18 cellular contexts compared by ENCODE assay signal in the genomic region with DNA sequence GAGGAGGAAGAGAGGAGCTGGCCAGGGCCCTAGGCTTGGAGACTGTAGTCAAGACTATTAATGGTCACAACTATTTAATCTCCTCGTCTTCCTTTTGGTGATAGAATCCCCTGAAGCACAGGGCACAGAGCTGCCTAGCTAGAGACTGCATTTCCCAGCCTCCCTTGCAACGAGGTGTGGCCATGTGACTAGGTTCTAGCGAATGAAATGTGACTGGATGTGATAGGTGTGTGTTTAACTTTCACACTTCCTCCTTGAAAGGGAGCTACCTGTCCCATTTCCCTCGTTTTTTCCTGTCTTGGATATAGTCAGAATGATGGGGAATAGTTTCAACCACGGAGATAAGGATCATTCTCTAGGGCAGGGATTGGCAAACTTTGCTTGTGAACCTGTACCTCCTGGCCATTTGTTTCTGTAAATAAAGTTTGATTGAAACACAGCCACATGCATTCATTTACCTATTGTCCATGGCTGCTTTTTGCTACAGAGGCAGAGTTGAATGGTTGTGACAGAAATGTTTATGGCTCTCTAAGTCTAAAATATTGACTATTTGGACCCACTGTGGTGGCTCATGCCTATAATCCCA.
DNase-seq lines count a peak whose midpoint lies in the region; ATAC-seq, FAIRE-seq and TF ChIP-seq lines count a peak whose summit lies in the region.
"Had no signal": no experiment of that assay in that cellular context is flagged by ENCODE, and none has a peak within 500 bp of the region (broad histone marks: within the 10 kb centered on the region; RNA-seq: fewer than 3 reads in every experiment).

No MANE protein-coding gene starts in this region.

- in situ Hi-C loops in IMR-90 (cut with MboI; ENCODE audit: low sequenced_read_pairs), result no loop called here
- in situ Hi-C loops in GM12878 (cut with MboI), result no loop called here

- dilution Hi-C loops in IMR-90 (cut with HindIII; ENCODE audit: low sequenced_read_pairs, unreplicated experiment), result no loop called here

- no peak overlapping the region for H2BK20ac ChIP-seq in IMR-90 (ENCODE audit: low read depth, low read length)

- H3K9me1 ChIP-seq in IMR-90 (ENCODE audit: insufficient read depth, low read length), result no peaks in the 10 kb centered on the region

- H3K79me1 ChIP-seq in IMR-90 (ENCODE audit: low read depth in 1 of 2, low read length in 2 of 2) (no peaks in the 10 kb centered on the region), mesendoderm (ENCODE audit: low read length) (no peaks in the 10 kb centered on the region)

- RAD21 ChIA-PET in GM12878 (lab: Charles Lee; ENCODE audit: unreplicated experiment), result no interaction called here

- H3K18ac ChIP-seq in IMR-90 (ENCODE audit: low read depth, low read length) (no peak overlapping the region), mesendoderm (ENCODE audit: low read length) (no peak overlapping the region)

- intact Hi-C loops in IMR-90 (cut with micrococcal nuclease), result loop anchor here (10.0 kb wide), 1 partner anchor 296 kb away; no protein-coding TSS in a partner anchor
- intact Hi-C loops in GM12878 (cut with micrococcal nuclease; ENCODE audit: unreplicated experiment), result no loop called here
- intact Hi-C loops in posterior cingulate gyrus (cut with DNase I), result no loop called here

- H3K36me3 ChIP-seq in IMR-90 (ENCODE audit: control insufficient read depth, insufficient read depth, low read length) (no peaks in the 10 kb centered on the region), GM12878 (ENCODE audit: control insufficient read depth in 2 of 2, insufficient read depth in 2 of 2, low read length in 1 of 2) (no peaks in the 10 kb centered on the region), mesendoderm (ENCODE audit: control insufficient read depth, insufficient read depth, low read length) (no peaks in the 10 kb centered on the region)
- H3K36me3 ChIP-seq: Peyer's patch had no signal

- H3K27ac ChIP-seq in IMR-90 (ENCODE audit: insufficient read depth, low read length), result no peak overlapping the region
- H3K27ac ChIP-seq in GM12878 (ENCODE audit: control insufficient read depth, insufficient read depth), result no peak overlapping the region
- no peak overlapping the region for H3K27ac ChIP-seq in mesendoderm (ENCODE audit: low read depth, low read length)
- H3K27ac ChIP-seq: Peyer's patch had no signal

- H3K79me2 ChIP-seq in GM12878 (ENCODE audit: control insufficient read depth, insufficient read depth, low read length) (no peaks in the 10 kb centered on the region), mesendoderm (ENCODE audit: control insufficient read depth, insufficient read depth, low read length) (no peaks in the 10 kb centered on the region)

- CTCF ChIA-PET in IMR-90 (lab: Yijun Ruan, JAX) (no interaction called here), GM12878 (lab: Yijun Ruan, JAX) (no interaction called here)

- no peak overlapping the region for H3K4ac ChIP-seq in IMR-90 (ENCODE audit: low read depth, low read length)
- H3K4ac ChIP-seq in mesendoderm (ENCODE audit: low read depth, low read length), result no peak overlapping the region

- H3K9me3 ChIP-seq in IMR-90 (ENCODE audit: control insufficient read depth, insufficient read depth, low read length), result no peaks in the 10 kb centered on the region
- no peaks in the 10 kb centered on the region for H3K9me3 ChIP-seq in GM12878 (replicated peaks; ENCODE audit: control insufficient read depth, insufficient read depth, low read length)
- H3K9me3 ChIP-seq: Peyer's patch had no signal

- SMC1A ChIA-PET in GM12878 (lab: Charles Lee; ENCODE audit: uncharacterized antibody, unreplicated experiment), result no interaction called here

- no peaks in the 10 kb centered on the region for H3K4me1 ChIP-seq in IMR-90 (ENCODE audit: control insufficient read depth, insufficient read depth, low read length)
- H3K4me1 ChIP-seq in GM12878 (ENCODE audit: control insufficient read depth, insufficient read depth, low read length), result no peaks in the 10 kb centered on the region
- no peaks in the 10 kb centered on the region for H3K4me1 ChIP-seq in mesendoderm (ENCODE audit: control insufficient read depth, low read depth, low read length)
- H3K4me1 ChIP-seq: Peyer's patch had no signal

- no peak overlapping the region for H3K14ac ChIP-seq in IMR-90 (replicated peaks; ENCODE audit: low read depth, low read length)

- no CpG with 5 or more reads among the region's 5 CpGs for WGBS in IMR-90 (ENCODE audit: extremely low coverage in 2 of 2, insufficient read length in 1 of 2), 2 experiments
- WGBS in GM12878 (ENCODE audit: insufficient coverage, insufficient replicate concordance, low lambda C conversion rate, missing lambda C conversion rate), result 2% methylated on average over 5 of the region's 5 CpGs
- no CpG with 5 or more reads among the region's 5 CpGs for WGBS in mesendoderm (ENCODE audit: extremely low coverage, insufficient coverage, low lambda C conversion rate)

- no peak for TF ChIP-seq EP300 in GM12878 (IDR thresholded peaks at IDR 0.05; ENCODE audit: borderline replicate concordance in 1 of 2, control insufficient read depth in 1 of 2, low read depth in 2 of 2, low read length in 2 of 2)

- H3K4me3 ChIP-seq in IMR-90 (ENCODE audit: insufficient read depth, low read depth, low read length), result no peak overlapping the region
- H3K4me3 ChIP-seq in GM12878, result no peak overlapping the region
- no peak overlapping the region for H3K4me3 ChIP-seq in mesendoderm (ENCODE audit: low read length)
- H3K4me3 ChIP-seq: Peyer's patch had no signal

- H3K23ac ChIP-seq in IMR-90 (ENCODE audit: low read depth, low read length), result no peak overlapping the region
- H3K23ac ChIP-seq in mesendoderm (ENCODE audit: low read length), result no peak overlapping the region

- FAIRE-seq in GM12878 (lab: Jason Lieb, UNC), result no peak
- FAIRE-seq: D721Med, H54 had no signal

- H3K4me2 ChIP-seq in IMR-90 (ENCODE audit: low read depth, low read length) (no peak overlapping the region), GM12878 (ENCODE audit: control insufficient read depth, insufficient read depth) (no peak overlapping the region), mesendoderm (ENCODE audit: low read length) (no peak overlapping the region)

- BruUV-seq in IMR-90 (replicated peaks; lab: Mats Ljungman, UMichigan) (no TSS peak), GM12878 (replicated peaks; lab: Mats Ljungman, UMichigan) (no TSS peak)

- H2AFZ ChIP-seq in IMR-90 (replicated peaks; ENCODE audit: low read length, poor library complexity), result no peak overlapping the region
- H2AFZ ChIP-seq in GM12878 (ENCODE audit: control insufficient read depth, low read depth, low read length), result no peak overlapping the region

- no peak overlapping the region for H2BK120ac ChIP-seq in IMR-90 (ENCODE audit: low read depth, low read length)
- no peak overlapping the region for H2BK120ac ChIP-seq in mesendoderm (ENCODE audit: low read depth, low read length)

- H4K20me1 ChIP-seq in IMR-90 (ENCODE audit: insufficient read depth, low read length), result no peaks in the 10 kb centered on the region
- no peaks in the 10 kb centered on the region for H4K20me1 ChIP-seq in GM12878 (ENCODE audit: control insufficient read depth, insufficient read depth)

- no peak for ATAC-seq in IMR-90 (ENCODE audit: low read depth)
- ATAC-seq in GM12878, result no peak
- no peak for ATAC-seq in HG02870 (IDR thresholded peaks at IDR 0.05; ENCODE audit: unreplicated experiment)

- TF ChIP-seq POLR2A in IMR-90 (IDR thresholded peaks at IDR 0.05; ENCODE audit: low read depth, low read length), result no peak
- no peak for TF ChIP-seq POLR2A in GM12878 (IDR thresholded peaks at IDR 0.05; ENCODE audit: low read depth, low read length)

- H3K9ac ChIP-seq in IMR-90 (ENCODE audit: low read depth, low read length) (no peak overlapping the region), GM12878 (ENCODE audit: control insufficient read depth, insufficient read depth, low read length) (no peak overlapping the region), mesendoderm (ENCODE audit: low read length) (no peak overlapping the region)

- TF ChIP-seq RAD21 in IMR-90 (IDR thresholded peaks at IDR 0.05; ENCODE audit: low read length) (no peak), GM12878 (IDR thresholded peaks at IDR 0.05; ENCODE audit: insufficient read depth, low read depth, low read length) (no peak)

- H3K27me3 ChIP-seq in IMR-90 (ENCODE audit: control insufficient read depth, insufficient read depth, low read length) (peaks cover 8% of the 10 kb centered on the region), GM12878 (replicated peaks in 1 of 2; ENCODE audit: control insufficient read depth in 2 of 2, insufficient read depth in 2 of 2, low read length in 1 of 2) (no peaks in the 10 kb centered on the region), mesendoderm (ENCODE audit: insufficient read depth, low read length, poor library complexity) (no peaks in the 10 kb centered on the region)
- H3K27me3 ChIP-seq: Peyer's patch had no signal

- H2BK5ac ChIP-seq in IMR-90 (ENCODE audit: low read depth, low read length, poor library complexity, severe bottlenecking), result no peak overlapping the region
- no peak overlapping the region for H2BK5ac ChIP-seq in mesendoderm (ENCODE audit: low read length)

- DNase-seq in NCI-H2171 treated with DMSO at 0.1 percent for 48 hours (lab: John Stamatoyannopoulos, UW) (peak; percentile 47), NCI-H2171 (lab: John Stamatoyannopoulos, UW) (no peak), IMR-90 (no peak), GM12878 (ENCODE audit: low read depth, low spot score) (no peak), mesendoderm (peak; percentile 56), NK-92 (lab: John Stamatoyannopoulos, UW; ENCODE audit: unreplicated experiment) (no peak), posterior cingulate gyrus (no peak)
- DNase-seq: CD4-positive, alpha-beta memory T cell; GF-D8; NCI-H1417 treated with DMSO at 0.1 percent for 48 hours; NCI-H2029; NCI-H510A; NCI-H774; Peyer's patch; Right ventricle myocardium superior had no signal

- no peak overlapping the region for H4K91ac ChIP-seq in IMR-90 (ENCODE audit: insufficient read depth, low read depth, low read length)

- TF ChIP-seq CTCF in IMR-90 (conservative IDR thresholded peaks at IDR 0.05; ENCODE audit: low read depth, low read length), result no peak
- no peak for TF ChIP-seq CTCF in GM12878 (IDR thresholded peaks at IDR 0.05 in 2 of 3, conservative IDR thresholded peaks at IDR 0.05 in 1 of 3; ENCODE audit: control insufficient read depth in 2 of 3, extremely low read depth in 1 of 3, insufficient read depth in 1 of 3, low read depth in 3 of 3, low read length in 3 of 3)

- no peak overlapping the region for H2AK9ac ChIP-seq in IMR-90 (replicated peaks; ENCODE audit: low read depth, low read length, poor library complexity)

- POLR2A ChIA-PET in IMR-90 (lab: Charles Lee; ENCODE audit: unreplicated experiment), result no interaction called here
- POLR2A ChIA-PET in GM12878 (lab: Charles Lee), result no interaction called here

- H2BK15ac ChIP-seq in IMR-90 (ENCODE audit: low read depth, low read length) (no peak overlapping the region), mesendoderm (replicated peaks; ENCODE audit: low read depth) (no peak overlapping the region)

- H3K56ac ChIP-seq in IMR-90 (ENCODE audit: extremely low read depth, insufficient read depth, low read length) (no peak overlapping the region), mesendoderm (ENCODE audit: low read length) (no peak overlapping the region)

- no peak overlapping the region for H4K8ac ChIP-seq in IMR-90 (ENCODE audit: low read depth in 2 of 2, low read length in 2 of 2)
- H4K8ac ChIP-seq in mesendoderm (ENCODE audit: low read depth, low read length), result no peak overlapping the region

- H4K5ac ChIP-seq in IMR-90 (ENCODE audit: low read depth, low read length), result no peak overlapping the region
- H4K5ac ChIP-seq in mesendoderm (ENCODE audit: low read length), result no peak overlapping the region

- no peak overlapping the region for H2AK5ac ChIP-seq in IMR-90 (ENCODE audit: low read depth, low read length)
- H2AK5ac ChIP-seq in mesendoderm (ENCODE audit: low read length), result no peak overlapping the region

Comparison
In these comparisons a context has a peak if more than half of its experiments do, and no peak if none do; other contexts are left out.
1. DNase-seq: peak in NCI-H2171 treated with DMSO at 0.1 percent for 48 hours (single experiment) and mesendoderm (single experiment); none in NCI-H2171 (single experiment), IMR-90 (single experiment), GM12878 (single experiment), NK-92 (single experiment) and posterior cingulate gyrus (0 of 10).